7 cellular contexts compared by ENCODE assay signal in genomic region chr11:62707277-62707771, GRCh38. TPM values are rescaled to one million over a fixed set of nuclear protein-coding genes. Genes with fewer than 3 reads are reported as not detected.
DNase-seq lines count a peak whose midpoint lies in the region; ATAC-seq and TF ChIP-seq lines count a peak whose summit lies in the region.

TSS of gene BSCL2 (minus strand) at chr11:62707424. CDS start at chr11:62707195, 229 bp downstream.
TSS of gene GNG3 (plus strand) at chr11:62707676. CDS start at chr11:62708296, 620 bp downstream.

- no peak within 1 kb of the TSS for H2BK120ac ChIP-seq in H9 (ENCODE audit: low read depth, low read length, poor library complexity, severe bottlenecking)

- H3K4me3 ChIP-seq in SJCRH30: peak within 1 kb of the TSS; percentile 64
- H3K4me3 ChIP-seq in esophagus (ENCODE audit: low read depth in 1 of 2, low read length in 2 of 2): peak within 1 kb of the TSS; percentile 27 to 93
- H3K4me3 ChIP-seq in neural progenitor cell: peak within 1 kb of the TSS; percentile 65

- no peak within 1 kb of the TSS for H4K91ac ChIP-seq in H9 (ENCODE audit: insufficient read length, low read depth, low read length)

- H3K9ac ChIP-seq in H9 (ENCODE audit: extremely low read depth, insufficient read length, low read length) (peak within 1 kb of the TSS; percentile 67), neural progenitor cell (no peak within 1 kb of the TSS)

- H3K18ac ChIP-seq in H9 (ENCODE audit: insufficient read length, low read depth, low read length): peak within 1 kb of the TSS; percentile 37

- no peak for ATAC-seq in GM18858 (IDR thresholded peaks at IDR 0.05; ENCODE audit: unreplicated experiment)
- ATAC-seq in GM19023 (IDR thresholded peaks at IDR 0.05; ENCODE audit: unreplicated experiment): no peak

- H3K4ac ChIP-seq in H9 (ENCODE audit: low read depth, low read length): no peak within 1 kb of the TSS

- no peak within 1 kb of the TSS for H4K5ac ChIP-seq in H9 (ENCODE audit: insufficient read length, low read depth, low read length)

- H3K27ac Mint-ChIP-seq in H9 (peak within 1 kb of the TSS; percentile 96 to 100 (median 97)), neural progenitor cell (peak within 1 kb of the TSS; percentile 97)

- peaks cover 39 to 44% of the 10 kb centered on the region in 2 experiments for H3K4me1 Mint-ChIP-seq in H9
- H3K4me1 Mint-ChIP-seq in neural progenitor cell: peaks cover 47% of the 10 kb centered on the region

- no peak within 1 kb of the TSS for H3K56ac ChIP-seq in H9 (ENCODE audit: insufficient read length, low read depth, low read length)

- peaks cover 66% of the 10 kb centered on the region for H3F3A ChIP-seq in neural progenitor cell (ENCODE audit: low read depth)

- H3K9me3 Mint-ChIP-seq in H9: no peaks in the 10 kb centered on the region; a peak in 1 of 5 replicates
- H3K9me3 Mint-ChIP-seq in neural progenitor cell: no peaks in the 10 kb centered on the region

- H2BK15ac ChIP-seq in H9 (ENCODE audit: low read depth, low read length): no peak within 1 kb of the TSS

- H3K27me3 ChIP-seq in H9 (ENCODE audit: insufficient read depth, low read length) (no peaks in the 10 kb centered on the region), SJCRH30 (no peaks in the 10 kb centered on the region), esophagus (ENCODE audit: control insufficient read depth in 1 of 2, insufficient read depth in 2 of 2, low read length in 2 of 2) (no peaks in the 10 kb centered on the region), neural progenitor cell (no peaks in the 10 kb centered on the region)

- peaks cover 28% of the 10 kb centered on the region for H3K23me2 ChIP-seq in H9 (ENCODE audit: insufficient read length, low read depth, low read length, poor library complexity, severe bottlenecking)

- H3K79me2 ChIP-seq in H9 (ENCODE audit: insufficient read depth, low read length): no peaks in the 10 kb centered on the region; the same call in 1 of the 2 replicates
- H3K79me2 ChIP-seq in neural progenitor cell (ENCODE audit: low read depth): peaks cover 16% of the 10 kb centered on the region

- H3K4me2 ChIP-seq in H9 (ENCODE audit: insufficient read depth, insufficient read length, low read length) (peak within 1 kb of the TSS; percentile 99), neural progenitor cell (peak within 1 kb of the TSS; percentile 96)

- H3K27me3 Mint-ChIP-seq in H9 (ENCODE audit: low read depth): no peaks in the 10 kb centered on the region
- peaks cover 8% of the 10 kb centered on the region for H3K27me3 Mint-ChIP-seq in neural progenitor cell (ENCODE audit: insufficient read depth, low read depth)

- peaks cover 2% of the 10 kb centered on the region; the same call in 1 of the 2 replicates for H3K4me1 ChIP-seq in H9 (ENCODE audit: insufficient read depth, low read length)
- peaks cover 11% of the 10 kb centered on the region for H3K4me1 ChIP-seq in SJCRH30
- H3K4me1 ChIP-seq in esophagus (ENCODE audit: control insufficient read depth in 2 of 2, insufficient read depth in 2 of 2, low read length in 1 of 2): peaks cover 3 to 14% of the 10 kb centered on the region in 2 donors
- H3K4me1 ChIP-seq in neural progenitor cell: peaks cover 32% of the 10 kb centered on the region

- H2AK5ac ChIP-seq in H9 (ENCODE audit: insufficient read length, low read length): no peak within 1 kb of the TSS

- H2AFZ ChIP-seq in H9 (ENCODE audit: low read length) (no peak within 1 kb of the TSS), neural progenitor cell (replicated peaks) (peak within 1 kb of the TSS; percentile 7)

- H2BK20ac ChIP-seq in H9 (ENCODE audit: low read depth, low read length, poor library complexity, severe bottlenecking): no peak within 1 kb of the TSS

- peak within 1 kb of the TSS; percentile 69 for H3K14ac ChIP-seq in H9 (ENCODE audit: insufficient read depth, low read length)

- H4K20me1 ChIP-seq in H9 (ENCODE audit: control insufficient read depth, insufficient read depth, insufficient read length): no peaks in the 10 kb centered on the region
- no peaks in the 10 kb centered on the region for H4K20me1 ChIP-seq in neural progenitor cell (ENCODE audit: low read depth)

- H2BK5ac ChIP-seq in H9 (ENCODE audit: insufficient read length, low read length): no peak within 1 kb of the TSS

- H3K23ac ChIP-seq in H9 (ENCODE audit: insufficient read length, low read depth, low read length): no peak within 1 kb of the TSS

- H3K79me1 ChIP-seq in H9 (ENCODE audit: insufficient read depth, low read depth, low read length, poor library complexity, severe bottlenecking): no peaks in the 10 kb centered on the region

- no peak within 1 kb of the TSS for H2BK12ac ChIP-seq in H9 (ENCODE audit: insufficient read length, low read depth, low read length)

- H3K4me3 Mint-ChIP-seq in H9 (peak within 1 kb of the TSS; percentile 84 to 91), neural progenitor cell (peak within 1 kb of the TSS; percentile 88)

- DNase-seq in H9 (peak; percentile 99), SJCRH30 (peak; percentile 54 to 57), neural progenitor cell (ENCODE audit: low spot score) (peak; percentile 85), amniotic stem cell (lab: John Stamatoyannopoulos, UW) (no peak)

- H3K36me3 ChIP-seq in SJCRH30 (peaks cover 25% of the 10 kb centered on the region), esophagus (ENCODE audit: control insufficient read depth in 2 of 2, insufficient read depth in 2 of 2, low read length in 1 of 2) (peaks cover 0 to 4% of the 10 kb centered on the region in 2 donors), neural progenitor cell (no peaks in the 10 kb centered on the region)

- H3K9me3 ChIP-seq in H9 (ENCODE audit: control insufficient read depth, low read depth, low read length) (no peaks in the 10 kb centered on the region), SJCRH30 (replicated peaks) (no peaks in the 10 kb centered on the region), esophagus (ENCODE audit: control insufficient read depth in 2 of 2, insufficient read depth in 1 of 2, low read depth in 1 of 2, low read length in 1 of 2) (no peaks in the 10 kb centered on the region), neural progenitor cell (ENCODE audit: low read depth) (no peaks in the 10 kb centered on the region)

- H3T11ph ChIP-seq in H9 (ENCODE audit: low read length): no peak within 1 kb of the TSS

- no CpG with 5 or more reads among the region's 9 CpGs for WGBS in H9 (ENCODE audit: extremely low coverage, insufficient read length, low lambda C conversion rate)
- WGBS in esophagus, 2 donors: 92% methylated on average over 9 of the region's 9 CpGs

- TF ChIP-seq CTCF in H9 (conservative IDR thresholded peaks at IDR 0.05) (no peak), neural progenitor cell (IDR thresholded peaks at IDR 0.05) (no peak)

- H3K27ac ChIP-seq in H9 (ENCODE audit: insufficient read length, low read depth, low read length): no peak within 1 kb of the TSS
- H3K27ac ChIP-seq in SJCRH30: peak within 1 kb of the TSS; percentile 78
- H3K27ac ChIP-seq in esophagus (ENCODE audit: low read depth in 2 of 2, low read length in 1 of 2): peak within 1 kb of the TSS; percentile 97 to 98
- peak within 1 kb of the TSS; percentile 72 for H3K27ac ChIP-seq in neural progenitor cell

- no peak within 1 kb of the TSS for H4K8ac ChIP-seq in H9 (replicated peaks; ENCODE audit: insufficient read length, low read depth, low read length)

- H3K36me3 Mint-ChIP-seq in H9 (ENCODE audit: insufficient read depth in 1 of 3, low read depth in 3 of 3) (peaks cover 20 to 34% (median 22%) of the 10 kb centered on the region in 3 experiments), neural progenitor cell (peaks cover 19% of the 10 kb centered on the region)

RNA-seq across cellular contexts. Expression of gene BSCL2, which starts in this region (rescaled TPM):
- total RNA-seq in H9 (2021): 68.4 and 77.4 TPM in 2 replicates
- 24.3 and 26.1 TPM in 2 replicates for total RNA-seq in SJCRH30 (2014; rRNA removed; shearing (Covaris generic))
- 10 to 100 TPM; 33.9 to 58.9 TPM for polyA plus RNA-seq in esophagus
- 34.6 and 63.1 TPM in 2 replicates for total RNA-seq in neural progenitor cell (ENCODE audit: low replicate concordance)

RNA-seq across cellular contexts. Expression of gene GNG3, which starts in this region (rescaled TPM):
- total RNA-seq in H9 (2021) (3.2 and 3.4 TPM in 2 replicates), neural progenitor cell (ENCODE audit: low replicate concordance) (2.0 TPM in 1 of 2 replicates, not detected in the other)
- total RNA-seq in SJCRH30 (2014; rRNA removed; shearing (Covaris generic)): not detected in 2 replicates
- polyA plus RNA-seq in esophagus: under 1 TPM; 0.04 to 0.24 TPM
